11 cellular contexts compared by ENCODE assay signal in the genomic region with DNA sequence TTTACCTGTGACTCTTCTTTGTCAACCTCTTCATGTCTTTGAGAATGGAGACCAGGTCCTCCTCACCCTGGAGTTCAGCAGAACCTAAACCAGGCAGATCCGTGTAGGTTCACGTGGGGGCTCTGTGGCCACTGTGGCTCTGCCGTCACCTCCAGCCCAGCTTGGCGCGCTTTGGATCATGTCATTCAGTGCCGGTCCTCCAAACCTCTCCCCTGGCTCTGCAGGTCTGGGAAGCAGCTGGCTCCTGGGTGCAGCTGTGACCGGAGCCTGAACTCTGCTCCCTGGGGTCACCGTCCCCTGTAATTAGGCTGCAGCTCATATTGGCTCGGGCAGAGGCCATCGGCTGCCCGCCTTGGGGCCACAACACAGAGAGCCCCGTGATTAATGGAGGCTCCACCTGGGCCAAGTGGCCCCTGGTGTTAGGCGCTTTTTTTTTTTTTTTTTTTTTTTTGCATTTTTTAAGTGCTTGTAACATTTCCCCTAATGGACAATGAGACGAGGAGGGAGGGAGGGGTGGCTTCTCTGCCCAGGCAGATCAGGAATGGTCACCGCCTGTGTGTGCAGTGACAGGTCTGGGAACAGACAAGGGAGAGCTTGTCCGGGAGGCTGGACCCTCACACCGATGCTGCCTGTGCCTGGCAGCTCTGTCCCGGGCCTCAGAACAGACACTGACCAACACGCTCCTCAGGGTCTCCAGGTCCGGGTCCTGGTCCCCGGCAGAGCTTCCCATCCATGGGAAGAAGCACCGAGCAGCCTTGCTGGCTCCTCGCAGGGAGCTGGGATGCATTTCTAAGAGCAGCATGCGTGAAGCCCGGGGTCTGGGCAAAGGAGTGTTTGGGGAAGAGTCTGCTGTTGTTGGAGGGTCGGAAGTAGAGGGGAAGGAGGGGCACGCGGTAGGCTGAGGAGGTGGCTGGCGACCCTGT.
DNase-seq lines count a peak whose midpoint lies in the region; ATAC-seq, FAIRE-seq and TF ChIP-seq lines count a peak whose summit lies in the region.
"Had no signal": no experiment of that assay in that cellular context is flagged by ENCODE, and none has a peak within 500 bp of the region (broad histone marks: within the 10 kb centered on the region; RNA-seq: fewer than 3 reads in every experiment).

No MANE protein-coding gene starts in this region.

- H3K27me3 Mint-ChIP-seq in stimulated activated naive CD8-positive, alpha-beta T cell treated with anti-CD3 and anti-CD28 coated beads, Interleukin-15, Interleukin-2, amounts not matched to agents 100 ng/mL and 50 ng/mL, for 24 hours: no peaks in the 10 kb centered on the region
- no peaks in the 10 kb centered on the region for H3K27me3 Mint-ChIP-seq in dendritic cell treated with granulocyte-macrophage colony-stimulating factor and Interleukin-4, amounts not matched to agents 40 ng/mL and 50 ng/mL, for 4 days
- H3K27me3 Mint-ChIP-seq in nephron (ENCODE audit: low read depth): no peaks in the 10 kb centered on the region

- peak overlapping the region; percentile 84 for H3K4me3 Mint-ChIP-seq in stimulated activated naive CD8-positive, alpha-beta T cell treated with anti-CD3 and anti-CD28 coated beads, Interleukin-15, Interleukin-2, amounts not matched to agents 100 ng/mL and 50 ng/mL, for 24 hours
- peak overlapping the region; percentile 80 for H3K4me3 Mint-ChIP-seq in dendritic cell treated with granulocyte-macrophage colony-stimulating factor and Interleukin-4, amounts not matched to agents 40 ng/mL and 50 ng/mL, for 4 days
- peak overlapping the region; percentile 18 to 58 (median 19) for H3K4me3 Mint-ChIP-seq in nephron

- H3K4me3 ChIP-seq in lower leg skin (ENCODE audit: low read depth, poor library complexity, severe bottlenecking): no peak overlapping the region

- no peak for ATAC-seq in stimulated activated naive CD8-positive, alpha-beta T cell treated with anti-CD3 and anti-CD28 coated beads, Interleukin-15, Interleukin-2, amounts not matched to agents 100 U/mL and 50 U/mL, for 24 hours
- ATAC-seq in GM18519 (IDR thresholded peaks at IDR 0.05; ENCODE audit: low FRiP score, unreplicated experiment): no peak

- H3K4me1 Mint-ChIP-seq in stimulated activated naive CD8-positive, alpha-beta T cell treated with anti-CD3 and anti-CD28 coated beads, Interleukin-15, Interleukin-2, amounts not matched to agents 100 ng/mL and 50 ng/mL, for 24 hours (ENCODE audit: low read depth): peaks cover 74% of the 10 kb centered on the region
- H3K4me1 Mint-ChIP-seq in dendritic cell treated with granulocyte-macrophage colony-stimulating factor and Interleukin-4, amounts not matched to agents 40 ng/mL and 50 ng/mL, for 4 days (ENCODE audit: low read depth): peaks cover 91% of the 10 kb centered on the region
- peaks cover 82% of the 10 kb centered on the region for H3K4me1 Mint-ChIP-seq in nephron

- FAIRE-seq in HTR-8/SVneo (lab: Jason Lieb, UNC): no peak

- H3K9me3 Mint-ChIP-seq in stimulated activated naive CD8-positive, alpha-beta T cell treated with anti-CD3 and anti-CD28 coated beads, Interleukin-15, Interleukin-2, amounts not matched to agents 100 ng/mL and 50 ng/mL, for 24 hours: no peaks in the 10 kb centered on the region
- no peaks in the 10 kb centered on the region for H3K9me3 Mint-ChIP-seq in dendritic cell treated with granulocyte-macrophage colony-stimulating factor and Interleukin-4, amounts not matched to agents 40 ng/mL and 50 ng/mL, for 4 days
- no peaks in the 10 kb centered on the region for H3K9me3 Mint-ChIP-seq in nephron

- peak overlapping the region; percentile 95 for H3K27ac Mint-ChIP-seq in stimulated activated naive CD8-positive, alpha-beta T cell treated with anti-CD3 and anti-CD28 coated beads, Interleukin-15, Interleukin-2, amounts not matched to agents 100 ng/mL and 50 ng/mL, for 24 hours
- H3K27ac Mint-ChIP-seq in dendritic cell treated with granulocyte-macrophage colony-stimulating factor and Interleukin-4, amounts not matched to agents 40 ng/mL and 50 ng/mL, for 4 days: peak overlapping the region; percentile 84
- H3K27ac Mint-ChIP-seq in nephron: peak overlapping the region; percentile 64 to 92 (median 83)

- DNase-seq in stimulated activated naive CD8-positive, alpha-beta T cell treated with anti-CD3 and anti-CD28 coated beads, Interleukin-15, Interleukin-2, amounts not matched to agents 100 U/mL and 50 U/mL, for 24 hours: no peak
- DNase-seq in NCI-H82 treated with DMSO at 0.1 percent for 48 hours (lab: John Stamatoyannopoulos, UW; ENCODE audit: unreplicated experiment) (no peak), lower leg skin (ENCODE audit: low spot score in 2 of 2) (no peak), HTR-8/SVneo (ENCODE audit: insufficient read length, low spot score) (no peak)
- DNase-seq: DMS79 treated with DMSO at 0.1 percent for 48 hours, GOT3, NCI-H146 had no signal

- TF ChIP-seq CTCF in nephron (IDR thresholded peaks at IDR 0.05; ENCODE audit: unreplicated experiment in 3 of 3) (no peak), lower leg skin (IDR thresholded peaks at IDR 0.05) (no peak)

- no peaks in the 10 kb centered on the region for H3K36me3 Mint-ChIP-seq in stimulated activated naive CD8-positive, alpha-beta T cell treated with anti-CD3 and anti-CD28 coated beads, Interleukin-15, Interleukin-2, amounts not matched to agents 100 ng/mL and 50 ng/mL, for 24 hours (ENCODE audit: low read depth)
- peaks cover 54% of the 10 kb centered on the region for H3K36me3 Mint-ChIP-seq in dendritic cell treated with granulocyte-macrophage colony-stimulating factor and Interleukin-4, amounts not matched to agents 40 ng/mL and 50 ng/mL, for 4 days (ENCODE audit: low read depth)
- no peaks in the 10 kb centered on the region for H3K36me3 Mint-ChIP-seq in nephron (ENCODE audit: low read depth)

- 62 to 65% methylated on average over 29 of the region's 29 CpGs for WGBS in lower leg skin, 2 donors

- intact Hi-C loops in dendritic cell treated with granulocyte-macrophage colony-stimulating factor and Interleukin-4, amounts not matched to agents 40 ng/mL and 50 ng/mL, for 4 days (cut with micrococcal nuclease): no loop called here
- intact Hi-C loops in lower leg skin (cut with DNase I; ENCODE audit: low total_unique reads): no loop called here

- no peak for TF ChIP-seq POLR2A in lower leg skin (IDR thresholded peaks at IDR 0.05)

Comparison
In these comparisons a context has a peak if more than half of its experiments do, and no peak if none do; other contexts are left out.
1. H3K4me3 Mint-ChIP-seq: peak in every context shown above with its lines; median percentile 84 in stimulated activated naive CD8-positive, alpha-beta T cell treated with anti-CD3 and anti-CD28 coated beads, Interleukin-15, Interleukin-2, amounts not matched to agents 100 ng/mL and 50 ng/mL, for 24 hours; 80 in dendritic cell treated with granulocyte-macrophage colony-stimulating factor and Interleukin-4, amounts not matched to agents 40 ng/mL and 50 ng/mL, for 4 days; 19 in nephron.